In genomic region chr3:42638339-42638842, GRCh38 we compare ENCODE assay signal across 13 cellular contexts. TPM values are rescaled to one million over a fixed set of nuclear protein-coding genes. Genes with fewer than 3 reads are reported as not detected.
A peak's percentile ranks its signal among the peaks of the same experiment; 100 is the strongest.
DNase-seq lines count a peak whose midpoint lies in the region; ATAC-seq and TF ChIP-seq lines count a peak whose summit lies in the region.
"Had no signal": no experiment of that assay in that cellular context is flagged by ENCODE, and none has a peak within 500 bp of the region (broad histone marks: within the 10 kb centered on the region; RNA-seq: fewer than 3 reads in every experiment).

No MANE protein-coding gene starts in this region.

- H3K36me3 Mint-ChIP-seq in activated T-cell treated with anti-CD3 and anti-CD28 coated beads, Interleukin-2, amount 50 U/mL, for 4 hours (ENCODE audit: insufficient read depth): peaks cover 30% of the 10 kb centered on the region

- TF ChIP-seq CTCF in Peyer's patch (IDR thresholded peaks at IDR 0.05): no peak
- no peak for TF ChIP-seq CTCF in colonic mucosa (IDR thresholded peaks at IDR 0.05)

- H3K27ac Mint-ChIP-seq in stimulated activated naive CD8-positive, alpha-beta T cell treated with anti-CD3 and anti-CD28 coated beads, Interleukin-15, amount 100 ng/mL, for 72 hours: no peak overlapping the region

- H3K9me3 ChIP-seq in Peyer's patch (no peaks in the 10 kb centered on the region), colonic mucosa (no peaks in the 10 kb centered on the region)

- peak overlapping the region; percentile 5 to 27 (median 14) for H3K27ac ChIP-seq in Peyer's patch
- peak overlapping the region; percentile 23 for H3K27ac ChIP-seq in colonic mucosa
- H3K27ac ChIP-seq: cardiac muscle cell had no signal

- H3K27me3 ChIP-seq in Peyer's patch: no peaks in the 10 kb centered on the region
- H3K27me3 ChIP-seq in colonic mucosa: no peaks in the 10 kb centered on the region
- H3K27me3 ChIP-seq: cardiac muscle cell had no signal

- no peak overlapping the region for H3K4me3 Mint-ChIP-seq in activated T-cell treated with anti-CD3 and anti-CD28 coated beads, Interleukin-2, amount 50 U/mL, for 4 hours
- no peak overlapping the region for H3K4me3 Mint-ChIP-seq in stimulated activated naive CD8-positive, alpha-beta T cell treated with anti-CD3 and anti-CD28 coated beads, Interleukin-15, amount 100 ng/mL, for 72 hours

- DNase-seq in activated T-cell treated with anti-CD3 and anti-CD28 coated beads, Interleukin-2, amount 50 U/mL, for 4 hours: no peak
- DNase-seq in activated T-cell treated with anti-CD3 and anti-CD28 coated beads, Interleukin-2, amount 50 U/mL, for 1 hour: no peak
- no peak for DNase-seq in Peyer's patch
- no peak for DNase-seq in colonic mucosa
- DNase-seq in stimulated activated naive CD8-positive, alpha-beta T cell treated with anti-CD3 and anti-CD28 coated beads, Interleukin-15, amount 100 ng/mL, for 72 hours: peak in 1 of 2 donors; percentile 66
- no peak for DNase-seq in effector CD8-positive, alpha-beta T cell (lab: John Stamatoyannopoulos, UW)
- DNase-seq: foreskin melanocyte, GF-D8 had no signal

- TF ChIP-seq POLR2A in Peyer's patch (IDR thresholded peaks at IDR 0.05): no peak

- H3K27me3 Mint-ChIP-seq in activated T-cell treated with anti-CD3 and anti-CD28 coated beads, Interleukin-2, amount 50 U/mL, for 4 hours (ENCODE audit: low read depth): no peaks in the 10 kb centered on the region
- H3K27me3 Mint-ChIP-seq in stimulated activated naive CD8-positive, alpha-beta T cell treated with anti-CD3 and anti-CD28 coated beads, Interleukin-15, amount 100 ng/mL, for 72 hours: no peaks in the 10 kb centered on the region

- H3K9me3 Mint-ChIP-seq in activated T-cell treated with anti-CD3 and anti-CD28 coated beads, Interleukin-2, amount 50 U/mL, for 4 hours: no peaks in the 10 kb centered on the region
- no peaks in the 10 kb centered on the region for H3K9me3 Mint-ChIP-seq in stimulated activated naive CD8-positive, alpha-beta T cell treated with anti-CD3 and anti-CD28 coated beads, Interleukin-15, amount 100 ng/mL, for 72 hours

- H3K4me1 ChIP-seq in Peyer's patch: no peaks in the 10 kb centered on the region
- no peaks in the 10 kb centered on the region for H3K4me1 ChIP-seq in colonic mucosa

- ATAC-seq in activated T-cell treated with anti-CD3 and anti-CD28 coated beads, Interleukin-2, amount 50 U/mL, for 4 hours: peak; percentile 90 to 91
- ATAC-seq in stimulated activated naive CD8-positive, alpha-beta T cell treated with anti-CD3 and anti-CD28 coated beads, Interleukin-15, amount 100 ng/mL, for 72 hours: peak; percentile 94
- ATAC-seq in SK-N-SH treated with all-trans-retinoic acid at 6 μM for 48 hours (no peak), HG02981 (IDR thresholded peaks at IDR 0.05; ENCODE audit: unreplicated experiment) (no peak)

- intact Hi-C loops in colonic mucosa (cut with DNase I): no loop called here

- peaks cover 0 to 95% (median 0%) of the 10 kb centered on the region in 3 donors for H3K36me3 ChIP-seq in Peyer's patch
- peaks cover 14% of the 10 kb centered on the region for H3K36me3 ChIP-seq in colonic mucosa

- H3K9ac ChIP-seq in colonic mucosa (ENCODE audit: low read depth in 2 of 2, low read length in 2 of 2): no peak overlapping the region

- peaks cover 23% of the 10 kb centered on the region for H3K4me1 Mint-ChIP-seq in activated T-cell treated with anti-CD3 and anti-CD28 coated beads, Interleukin-2, amount 50 U/mL, for 4 hours (ENCODE audit: low read depth)
- peaks cover 10% of the 10 kb centered on the region for H3K4me1 Mint-ChIP-seq in stimulated activated naive CD8-positive, alpha-beta T cell treated with anti-CD3 and anti-CD28 coated beads, Interleukin-15, amount 100 ng/mL, for 72 hours

- H3K4me3 ChIP-seq in Peyer's patch: no peak overlapping the region
- no peak overlapping the region for H3K4me3 ChIP-seq in colonic mucosa
- H3K4me3 ChIP-seq: cardiac muscle cell had no signal

TF ChIP-seq in SK-N-SH treated with all-trans-retinoic acid at 6 μM for 48 hours, 23 proteins besides CTCF, POLR2A, EP300 and RAD21:
- no peak for TF ChIP-seq ZNF565 (CRISPR knock-in tag; conservative IDR thresholded peaks at IDR 0.05; ENCODE audit: low read depth)
- TF ChIP-seq ZFP3 (CRISPR knock-in tag; IDR thresholded peaks at IDR 0.05): no peak
- TF ChIP-seq ZNF8 (CRISPR knock-in tag; IDR thresholded peaks at IDR 0.05): no peak
- no peak for TF ChIP-seq CSRNP3 (CRISPR knock-in tag; IDR thresholded peaks at IDR 0.05)
- TF ChIP-seq TSHZ2 (CRISPR knock-in tag; IDR thresholded peaks at IDR 0.05): no peak
- TF ChIP-seq SNAI2 (CRISPR knock-in tag; IDR thresholded peaks at IDR 0.05): no peak
- TF ChIP-seq ZC3H10 (CRISPR knock-in tag; IDR thresholded peaks at IDR 0.05): no peak
- no peak for TF ChIP-seq BACH2 (CRISPR knock-in tag; IDR thresholded peaks at IDR 0.05; ENCODE audit: borderline replicate concordance)
- no peak for TF ChIP-seq GLIS3 (CRISPR knock-in tag; IDR thresholded peaks at IDR 0.05)
TF ChIP-seq in SK-N-SH treated with all-trans-retinoic acid at 6 μM for 48 hours: peak in this region for 0.

RNA-seq across cellular contexts. Expression of gene ZBTB47, which starts 15.1 kb away (rescaled TPM):
- total RNA-seq in activated T-cell treated with anti-CD3 and anti-CD28 coated beads, Interleukin-2, amount 50 U/mL, for 4 hours: under 1 TPM; 0.26 to 0.79 (median 0.56) TPM
- total RNA-seq in Peyer's patch: 10 to 100 TPM in 3 of 4 donors, 1 to 10 TPM in 1; 5.3 to 30.5 (median 14.7) TPM
- total RNA-seq in colonic mucosa: 1 to 10 TPM; 4.0 to 9.0 TPM

RNA-seq across cellular contexts. Expression of gene NKTR, which starts 37.9 kb away (rescaled TPM):
- 10 to 100 TPM; 44.2 to 48.1 (median 46.7) TPM for total RNA-seq in activated T-cell treated with anti-CD3 and anti-CD28 coated beads, Interleukin-2, amount 50 U/mL, for 4 hours
- total RNA-seq in Peyer's patch (100 to 1,000 TPM; 118 to 386 (median 187) TPM), colonic mucosa (10 to 100 TPM; 47.5 to 48.2 TPM)

RNA-seq across cellular contexts. Expression of gene KLHL40, which starts 46.9 kb away (rescaled TPM):
- not detected for total RNA-seq in activated T-cell treated with anti-CD3 and anti-CD28 coated beads, Interleukin-2, amount 50 U/mL, for 4 hours
- total RNA-seq in Peyer's patch (not detected), colonic mucosa (not detected)
- total RNA-seq: lower leg skin, pulmonary artery endothelial cell had no signal

RNA-seq across cellular contexts. Expression of gene SS18L2, which starts 47.7 kb away (rescaled TPM):
- total RNA-seq in activated T-cell treated with anti-CD3 and anti-CD28 coated beads, Interleukin-2, amount 50 U/mL, for 4 hours: 10 to 100 TPM; 68.8 to 79.1 (median 72.6) TPM
- total RNA-seq in Peyer's patch: 10 to 100 TPM; 15.6 to 25.6 (median 20.3) TPM
- 10 to 100 TPM; 21.7 to 24.9 TPM for total RNA-seq in colonic mucosa

RNA-seq across cellular contexts. Expression of gene SEC22C, which starts 56.6 kb away (rescaled TPM):
- total RNA-seq in activated T-cell treated with anti-CD3 and anti-CD28 coated beads, Interleukin-2, amount 50 U/mL, for 4 hours: 10 to 100 TPM; 32.0 to 35.3 (median 35.1) TPM
- 10 to 100 TPM; 30.5 to 56.4 (median 38.7) TPM for total RNA-seq in Peyer's patch
- 10 to 100 TPM; 17.1 to 17.5 TPM for total RNA-seq in colonic mucosa

Comparison
In these comparisons a context has a peak if more than half of its experiments do, and no peak if none do; other contexts are left out.
1. ATAC-seq: peak in activated T-cell treated with anti-CD3 and anti-CD28 coated beads, Interleukin-2, amount 50 U/mL, for 4 hours (2 of 2) and stimulated activated naive CD8-positive, alpha-beta T cell treated with anti-CD3 and anti-CD28 coated beads, Interleukin-15, amount 100 ng/mL, for 72 hours (single experiment); none in SK-N-SH treated with all-trans-retinoic acid at 6 μM for 48 hours (single experiment) and HG02981 (single experiment).